Comparison of ENCODE assay signal across 28 cellular contexts in genomic region chr6:109104512-109104911, GRCh38.
"Had no signal": no experiment of that assay in that cellular context is flagged by ENCODE, and none has a peak within 500 bp of the region (broad histone marks: within the 10 kb centered on the region; RNA-seq: fewer than 3 reads in every experiment).

No MANE protein-coding gene starts in this region.

- H3K9ac ChIP-seq: neural progenitor cell, parathyroid adenoma had no signal

- ATAC-seq: psoas muscle; right cardiac atrium; right lobe of liver; stimulated activated naive B cell treated with anti-CD40 and anti-IgM and Interleukin-4, amounts not matched to agents 10 μg/mL and 1 μg/mL and 100 μg/mL, for 72 hours had no signal

- DNase-seq: occipital lobe; ovary; posterior cingulate gyrus; psoas muscle; right cardiac atrium; right lobe of liver; sigmoid colon; small intestine; stimulated activated CD4-positive, alpha-beta T cell treated with anti-CD3 and anti-CD28 coated beads, Interleukin-15, amount 100 ng/mL, for 24 hours; stimulated activated CD4-positive, alpha-beta T cell treated with anti-CD3 and anti-CD28 coated beads, Interleukin-2, amount 100 ng/mL, for 24 hours; stimulated activated CD4-positive, alpha-beta T cell treated with anti-CD3 and anti-CD28 coated beads, Interleukin-2, amount 100 ng/mL, for 48 hours; stimulated activated CD4-positive, alpha-beta T cell treated with anti-CD3 and anti-CD28 coated beads, Interleukin-4, amount 100 ng/mL, for 24 hours; stimulated activated naive B cell treated with anti-CD40 and anti-IgM and Interleukin-4, amounts not matched to agents 10 μg/mL and 1 μg/mL and 100 μg/mL, for 72 hours; stimulated activated naive CD4-positive, alpha-beta T cell treated with Interleukin-2 at 50 U/mL for 16 hours; stomach; thyroid gland; trophoblast cell; upper lobe of left lung had no signal

- H2AFZ ChIP-seq: neural progenitor cell, parathyroid adenoma had no signal

- H3K27me3 ChIP-seq: neural progenitor cell, ovary, right lobe of liver, sigmoid colon, stomach, thyroid gland, tibial nerve, upper lobe of left lung, vagina had no signal

- H3K27ac Mint-ChIP-seq: nephron; neural progenitor cell; progenitor cell of endocrine pancreas; stimulated activated effector memory CD8-positive, alpha-beta T cell treated with anti-CD3 and anti-CD28 coated beads, Interleukin-12 subunit alpha, Interleukin-12 subunit beta, amount 100 ng/mL, for 72 hours; stimulated activated naive B cell treated with anti-CD40 and anti-IgM and Interleukin-4, amounts not matched to agents 10 μg/mL and 1 μg/mL and 100 μg/mL, for 72 hours; stimulated activated naive CD8-positive, alpha-beta T cell treated with anti-CD3 and anti-CD28 coated beads, Interleukin-15, Interleukin-2, amounts not matched to agents 100 ng/mL and 50 ng/mL, for 24 hours had no signal

- FAIRE-seq: urothelium cell line had no signal

- H3K36me3 ChIP-seq: neural progenitor cell, ovary, right lobe of liver, sigmoid colon, thoracic aorta, thyroid gland, vagina had no signal

- H3K27ac ChIP-seq: neural progenitor cell, ovary, parathyroid adenoma, psoas muscle, right lobe of liver, sigmoid colon, stomach, thoracic aorta, thyroid gland, tibial nerve, upper lobe of left lung, vagina had no signal

- H3K4me3 Mint-ChIP-seq: nephron; neural progenitor cell; stimulated activated effector memory CD8-positive, alpha-beta T cell treated with anti-CD3 and anti-CD28 coated beads, Interleukin-12 subunit alpha, Interleukin-12 subunit beta, amount 100 ng/mL, for 72 hours; stimulated activated naive B cell treated with anti-CD40 and anti-IgM and Interleukin-4, amounts not matched to agents 10 μg/mL and 1 μg/mL and 100 μg/mL, for 72 hours; stimulated activated naive CD8-positive, alpha-beta T cell treated with anti-CD3 and anti-CD28 coated beads, Interleukin-15, Interleukin-2, amounts not matched to agents 100 ng/mL and 50 ng/mL, for 24 hours had no signal

- H3K9me3 Mint-ChIP-seq: nephron; neural progenitor cell; stimulated activated effector memory CD8-positive, alpha-beta T cell treated with anti-CD3 and anti-CD28 coated beads, Interleukin-12 subunit alpha, Interleukin-12 subunit beta, amount 100 ng/mL, for 72 hours; stimulated activated naive B cell treated with anti-CD40 and anti-IgM and Interleukin-4, amounts not matched to agents 10 μg/mL and 1 μg/mL and 100 μg/mL, for 72 hours; stimulated activated naive CD8-positive, alpha-beta T cell treated with anti-CD3 and anti-CD28 coated beads, Interleukin-15, Interleukin-2, amounts not matched to agents 100 ng/mL and 50 ng/mL, for 24 hours had no signal

- H3K4me1 ChIP-seq: neural progenitor cell, right lobe of liver, sigmoid colon, stomach, thyroid gland, tibial nerve, upper lobe of left lung, vagina had no signal

- H3K27me3 Mint-ChIP-seq: progenitor cell of endocrine pancreas; stimulated activated naive B cell treated with anti-CD40 and anti-IgM and Interleukin-4, amounts not matched to agents 10 μg/mL and 1 μg/mL and 100 μg/mL, for 72 hours; stimulated activated naive CD8-positive, alpha-beta T cell treated with anti-CD3 and anti-CD28 coated beads, Interleukin-15, Interleukin-2, amounts not matched to agents 100 ng/mL and 50 ng/mL, for 24 hours had no signal

- H3K9me3 ChIP-seq: ovary, right lobe of liver, sigmoid colon, stomach, thoracic aorta, thyroid gland, tibial nerve, upper lobe of left lung, vagina had no signal

- H3K4me1 Mint-ChIP-seq: nephron, neural progenitor cell had no signal

- H3K4me3 ChIP-seq: neural progenitor cell, ovary, psoas muscle, right lobe of liver, sigmoid colon, stomach, thoracic aorta, thyroid gland, tibial nerve, upper lobe of left lung, vagina had no signal

- H3K4me2 ChIP-seq: neural progenitor cell had no signal
